Comparison of ENCODE assay signal across 20 cellular contexts in the genomic region with DNA sequence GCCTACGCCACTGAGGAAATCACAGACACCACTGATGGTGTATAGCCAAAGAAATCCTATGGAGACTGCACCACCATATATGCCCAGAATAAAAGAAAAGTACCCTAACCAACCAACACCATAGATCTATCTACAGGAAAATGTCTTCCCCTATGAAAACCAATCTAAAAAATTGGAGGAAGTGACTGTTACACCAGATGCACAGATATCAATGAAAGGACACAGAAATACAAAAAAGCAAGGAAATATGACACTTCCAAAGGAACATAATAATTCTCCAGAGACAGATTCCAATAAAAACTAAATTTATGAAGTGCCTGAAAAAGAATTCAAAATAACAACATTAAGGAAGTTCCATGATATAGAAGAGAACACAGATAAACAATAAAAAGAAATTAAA.
"Had no signal": no experiment of that assay in that cellular context is flagged by ENCODE, and none has a peak within 500 bp of the region (broad histone marks: within the 10 kb centered on the region; RNA-seq: fewer than 3 reads in every experiment).

No MANE protein-coding gene starts in this region.

- H3K27ac ChIP-seq: heart left ventricle, spleen, stomach, upper lobe of left lung, uterus had no signal

- DNase-seq: effector memory CD8-positive, alpha-beta T cell; heart left ventricle; hippocampal formation; left colon; left ventricle myocardium superior; mesendoderm; naive B cell; posterior cingulate gyrus; spleen; stimulated activated CD4-positive, alpha-beta T cell treated with anti-CD3 and anti-CD28 coated beads, Interleukin-15, amount 100 ng/mL, for 24 hours; stimulated activated CD4-positive, alpha-beta T cell treated with anti-CD3 and anti-CD28 coated beads, Interleukin-1b, Interleukin-23, amount 100 ng/mL, for 48 hours; stimulated activated CD4-positive, alpha-beta T cell treated with anti-CD3 and anti-CD28 coated beads, Interleukin-4, amount 100 ng/mL, for 24 hours; stimulated activated naive CD4-positive, alpha-beta T cell; stomach; uterus had no signal

- H3K36me3 ChIP-seq: heart left ventricle, stomach, upper lobe of left lung, uterus had no signal

- H3K9me3 ChIP-seq: stomach, uterus had no signal

- FAIRE-seq: frontal cortex had no signal

- H3K27ac Mint-ChIP-seq: effector memory CD8-positive, alpha-beta T cell; nephron had no signal

- ATAC-seq: effector memory CD8-positive, alpha-beta T cell; heart left ventricle; left colon; left ventricle myocardium superior; sciatic nerve had no signal

- H3K4me3 Mint-ChIP-seq: effector memory CD8-positive, alpha-beta T cell; nephron had no signal

- H3K4me3 ChIP-seq: heart left ventricle, lung, spleen, stomach, upper lobe of left lung, uterus had no signal

- H3K27me3 ChIP-seq: heart left ventricle, spleen, stomach, upper lobe of left lung, uterus had no signal
